Comparison of ENCODE assay signal across 8 cellular contexts in the genomic region with DNA sequence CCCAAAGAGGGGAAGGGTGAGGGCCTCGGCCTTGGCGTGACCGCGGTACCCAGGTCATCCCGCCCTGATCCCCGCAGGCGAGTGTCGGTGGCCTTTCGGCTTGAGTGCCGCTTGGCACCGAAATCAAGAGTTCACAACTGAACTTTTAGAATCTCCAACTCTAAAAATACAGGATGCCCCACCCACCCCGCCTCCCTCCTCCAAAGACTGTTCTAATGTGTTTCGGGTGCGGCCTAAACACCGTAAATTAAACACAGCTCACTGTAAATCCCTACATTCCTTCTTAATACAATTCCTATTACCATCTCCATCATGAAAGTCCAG. TPM values are rescaled to one million over a fixed set of nuclear protein-coding genes. Genes with fewer than 3 reads are reported as not detected.
DNase-seq lines count a peak whose midpoint lies in the region; ATAC-seq and TF ChIP-seq lines count a peak whose summit lies in the region.

No MANE protein-coding gene starts in this region.

- H3K9me3 ChIP-seq in heart right ventricle: no peaks in the 10 kb centered on the region

- no peak overlapping the region for H3K9ac ChIP-seq in rectal smooth muscle tissue (ENCODE audit: low read length)

- intact Hi-C loops in heart right ventricle (cut with DNase I): loop anchor here in 1 of 10 donors (2.0 kb wide), 1 partner anchor 27 kb away; no protein-coding TSS in a partner anchor

- H3K4me1 ChIP-seq in heart right ventricle (peaks cover 0 to 63% (median 16%) of the 10 kb centered on the region in 9 donors), rectal smooth muscle tissue (ENCODE audit: control insufficient read depth, insufficient read depth, low read length) (no peaks in the 10 kb centered on the region)

- H3K27me3 ChIP-seq in heart right ventricle: no peaks in the 10 kb centered on the region
- H3K27me3 ChIP-seq in rectal smooth muscle tissue (ENCODE audit: control insufficient read depth, insufficient read depth, low read length): no peaks in the 10 kb centered on the region

- DNase-seq in EH (ENCODE audit: low read depth) (peak; percentile 9), heart right ventricle (peak in 1 of 2 donors; percentile 59), COR-L47 (lab: John Stamatoyannopoulos, UW) (no peak), NCI-H345 (lab: John Stamatoyannopoulos, UW) (no peak), middle frontal gyrus (ENCODE audit: extremely low spot score, low spot score) (no peak), NCI-H2107 treated with DMSO at 0.1 percent for 48 hours (lab: John Stamatoyannopoulos, UW; ENCODE audit: unreplicated experiment) (no peak)
- DNase-seq in activated T-cell treated with anti-CD3 and anti-CD28 coated beads, Interleukin-2, amount 50 U/mL, for 1 hour: peak; percentile 53

- peak overlapping the region; percentile 39 to 82 (median 61) for H3K4me3 ChIP-seq in heart right ventricle
- peak overlapping the region; percentile 61 for H3K4me3 ChIP-seq in rectal smooth muscle tissue (ENCODE audit: low read length)

- TF ChIP-seq CTCF in heart right ventricle (IDR thresholded peaks at IDR 0.05): no peak

- H3K36me3 ChIP-seq in heart right ventricle (no peaks in the 10 kb centered on the region), rectal smooth muscle tissue (ENCODE audit: control insufficient read depth, insufficient read depth, low read length) (no peaks in the 10 kb centered on the region)

- H3K27ac ChIP-seq in heart right ventricle (peak overlapping the region; percentile 66 to 98 (median 86)), rectal smooth muscle tissue (ENCODE audit: low read depth, low read length) (peak overlapping the region; percentile 91)

- WGBS in heart right ventricle, 2 donors: 45 to 55% methylated on average over 15 of the region's 15 CpGs

- ATAC-seq in heart right ventricle: peak in 3 of 8 donors; percentile 31 to 61 (median 50)

RNA-seq across cellular contexts. Expression of gene SCNN1A, which starts 11.4 kb away (rescaled TPM):
- 1 to 10 TPM in 1 of 10 donors, under 1 TPM in 5, not detected in 4; 0.17 to 1.1 (median 0.49) TPM for total RNA-seq in heart right ventricle
- polyA plus RNA-seq in heart right ventricle: under 1 TPM; 0.15 to 0.23 TPM

RNA-seq across cellular contexts. Expression of gene LTBR, which starts 20.0 kb away (rescaled TPM):
- 10 to 100 TPM; 14.1 to 49.1 (median 20.8) TPM for total RNA-seq in heart right ventricle
- polyA plus RNA-seq in heart right ventricle: 10 to 100 TPM; 37.5 to 38.3 TPM

RNA-seq across cellular contexts. Expression of gene TNFRSF1A, which starts 22.1 kb away (rescaled TPM):
- 100 to 1,000 TPM in 1 of 10 donors, 10 to 100 TPM in 9; 29.4 to 100 (median 39.2) TPM for total RNA-seq in heart right ventricle
- polyA plus RNA-seq in heart right ventricle: 10 to 100 TPM; 34.4 to 75.7 TPM

RNA-seq across cellular contexts. Expression of gene PLEKHG6, which starts 53.5 kb away (rescaled TPM):
- 1 to 10 TPM in 2 of 10 donors, under 1 TPM in 3, not detected in 5; 0.13 to 1.9 (median 0.81) TPM for total RNA-seq in heart right ventricle
- 1 to 10 TPM; 1.1 to 1.6 TPM for polyA plus RNA-seq in heart right ventricle

Comparison
In these comparisons a context has a peak if more than half of its experiments do, and no peak if none do; other contexts are left out.
1. DNase-seq: peak in EH (single experiment) and activated T-cell treated with anti-CD3 and anti-CD28 coated beads, Interleukin-2, amount 50 U/mL, for 1 hour (single experiment); none in COR-L47 (single experiment), NCI-H345 (single experiment), middle frontal gyrus (single experiment) and NCI-H2107 treated with DMSO at 0.1 percent for 48 hours (single experiment).